30 cellular contexts compared by ENCODE assay signal in genomic region chr2:11402436-11402835, GRCh38.
"Had no signal": no experiment of that assay in that cellular context is flagged by ENCODE, and none has a peak within 500 bp of the region (broad histone marks: within the 10 kb centered on the region; RNA-seq: fewer than 3 reads in every experiment).

No MANE protein-coding gene starts in this region.

- H3K9ac ChIP-seq: neural progenitor cell, parathyroid adenoma had no signal

- H3K9me3 ChIP-seq: neutrophil, ovary, psoas muscle, right lobe of liver, sigmoid colon, stomach, thoracic aorta, thyroid gland, tibial nerve, upper lobe of left lung, vagina had no signal

- H3K79me2 ChIP-seq: parathyroid adenoma had no signal

- H3K27me3 Mint-ChIP-seq: stimulated activated naive CD8-positive, alpha-beta T cell treated with anti-CD3 and anti-CD28 coated beads, Interleukin-15, Interleukin-2, amounts not matched to agents 100 ng/mL and 50 ng/mL, for 24 hours had no signal

- H3K4me1 ChIP-seq: neural progenitor cell, parathyroid adenoma had no signal

- ATAC-seq: naive thymus-derived CD4-positive, alpha-beta T cell; natural killer cell; psoas muscle; right cardiac atrium; right lobe of liver; stimulated activated effector memory CD8-positive, alpha-beta T cell treated with anti-CD3 and anti-CD28 coated beads, Interleukin-12 subunit alpha, Interleukin-12 subunit beta, amount 100 ng/mL, for 72 hours; stimulated activated naive B cell treated with anti-CD40 and anti-IgM and Interleukin-4, amounts not matched to agents 10 μg/mL and 1 μg/mL and 100 μg/mL, for 72 hours had no signal

- H3K27ac ChIP-seq: neural progenitor cell, neutrophil, ovary, right lobe of liver had no signal

- H3K4me2 ChIP-seq: neural progenitor cell had no signal

- H3K4me3 ChIP-seq: neural progenitor cell, ovary, psoas muscle, right lobe of liver, sigmoid colon, stomach, thoracic aorta, thyroid gland, tibial nerve, upper lobe of left lung, vagina had no signal

- H3K27me3 ChIP-seq: neural progenitor cell, neutrophil, ovary, right lobe of liver, sigmoid colon, stomach, thyroid gland, tibial nerve, upper lobe of left lung, vagina had no signal

- H3K4me3 Mint-ChIP-seq: naive thymus-derived CD4-positive, alpha-beta T cell; natural killer cell; nephron; neural progenitor cell; stimulated activated effector memory CD8-positive, alpha-beta T cell treated with anti-CD3 and anti-CD28 coated beads, Interleukin-12 subunit alpha, Interleukin-12 subunit beta, amount 100 ng/mL, for 72 hours; stimulated activated naive B cell treated with anti-CD40 and anti-IgM and Interleukin-4, amounts not matched to agents 10 μg/mL and 1 μg/mL and 100 μg/mL, for 72 hours; stimulated activated naive CD8-positive, alpha-beta T cell treated with anti-CD3 and anti-CD28 coated beads, Interleukin-15, Interleukin-2, amounts not matched to agents 100 ng/mL and 50 ng/mL, for 24 hours had no signal

- FAIRE-seq: small intestine, urothelium cell line had no signal

- DNase-seq: naive thymus-derived CD4-positive, alpha-beta T cell; natural killer cell; nucleus accumbens; ovary; psoas muscle; right cardiac atrium; sigmoid colon; small intestine; stimulated activated CD4-positive, alpha-beta T cell treated with anti-CD3 and anti-CD28 coated beads, Interleukin-15, amount 100 ng/mL, for 24 hours; stimulated activated CD4-positive, alpha-beta T cell treated with anti-CD3 and anti-CD28 coated beads, Interleukin-2, amount 100 ng/mL, for 24 hours; stimulated activated CD4-positive, alpha-beta T cell treated with anti-CD3 and anti-CD28 coated beads, Interleukin-2, amount 100 ng/mL, for 48 hours; stimulated activated CD4-positive, alpha-beta T cell treated with anti-CD3 and anti-CD28 coated beads, Interleukin-4, amount 100 ng/mL, for 24 hours; stimulated activated naive B cell treated with anti-CD40 and anti-IgM and Interleukin-4, amounts not matched to agents 10 μg/mL and 1 μg/mL and 100 μg/mL, for 72 hours; stimulated activated naive CD4-positive, alpha-beta T cell treated with Interleukin-2 at 50 U/mL for 16 hours; stomach; thyroid gland; trophoblast cell had no signal

- H2AFZ ChIP-seq: neural progenitor cell, parathyroid adenoma had no signal

- H3K9me3 Mint-ChIP-seq: naive thymus-derived CD4-positive, alpha-beta T cell; natural killer cell; nephron; stimulated activated effector memory CD8-positive, alpha-beta T cell treated with anti-CD3 and anti-CD28 coated beads, Interleukin-12 subunit alpha, Interleukin-12 subunit beta, amount 100 ng/mL, for 72 hours; stimulated activated naive CD8-positive, alpha-beta T cell treated with anti-CD3 and anti-CD28 coated beads, Interleukin-15, Interleukin-2, amounts not matched to agents 100 ng/mL and 50 ng/mL, for 24 hours had no signal

- H3K27ac Mint-ChIP-seq: naive thymus-derived CD4-positive, alpha-beta T cell; natural killer cell; nephron; neural progenitor cell; progenitor cell of endocrine pancreas; stimulated activated effector memory CD8-positive, alpha-beta T cell treated with anti-CD3 and anti-CD28 coated beads, Interleukin-12 subunit alpha, Interleukin-12 subunit beta, amount 100 ng/mL, for 72 hours; stimulated activated naive B cell treated with anti-CD40 and anti-IgM and Interleukin-4, amounts not matched to agents 10 μg/mL and 1 μg/mL and 100 μg/mL, for 72 hours; stimulated activated naive CD8-positive, alpha-beta T cell treated with anti-CD3 and anti-CD28 coated beads, Interleukin-15, Interleukin-2, amounts not matched to agents 100 ng/mL and 50 ng/mL, for 24 hours had no signal

- H3K36me3 Mint-ChIP-seq: naive thymus-derived CD4-positive, alpha-beta T cell; natural killer cell; neural progenitor cell; stimulated activated effector memory CD8-positive, alpha-beta T cell treated with anti-CD3 and anti-CD28 coated beads, Interleukin-12 subunit alpha, Interleukin-12 subunit beta, amount 100 ng/mL, for 72 hours; stimulated activated naive B cell treated with anti-CD40 and anti-IgM and Interleukin-4, amounts not matched to agents 10 μg/mL and 1 μg/mL and 100 μg/mL, for 72 hours had no signal

- H3K4me1 Mint-ChIP-seq: naive thymus-derived CD4-positive, alpha-beta T cell; stimulated activated effector memory CD8-positive, alpha-beta T cell treated with anti-CD3 and anti-CD28 coated beads, Interleukin-12 subunit alpha, Interleukin-12 subunit beta, amount 100 ng/mL, for 72 hours; stimulated activated naive B cell treated with anti-CD40 and anti-IgM and Interleukin-4, amounts not matched to agents 10 μg/mL and 1 μg/mL and 100 μg/mL, for 72 hours had no signal

- H3K36me3 ChIP-seq: neural progenitor cell, neutrophil, ovary, right lobe of liver, sigmoid colon, stomach, thoracic aorta, thyroid gland, tibial nerve, upper lobe of left lung, vagina had no signal
